8 cellular contexts compared by ENCODE assay signal in the genomic region with DNA sequence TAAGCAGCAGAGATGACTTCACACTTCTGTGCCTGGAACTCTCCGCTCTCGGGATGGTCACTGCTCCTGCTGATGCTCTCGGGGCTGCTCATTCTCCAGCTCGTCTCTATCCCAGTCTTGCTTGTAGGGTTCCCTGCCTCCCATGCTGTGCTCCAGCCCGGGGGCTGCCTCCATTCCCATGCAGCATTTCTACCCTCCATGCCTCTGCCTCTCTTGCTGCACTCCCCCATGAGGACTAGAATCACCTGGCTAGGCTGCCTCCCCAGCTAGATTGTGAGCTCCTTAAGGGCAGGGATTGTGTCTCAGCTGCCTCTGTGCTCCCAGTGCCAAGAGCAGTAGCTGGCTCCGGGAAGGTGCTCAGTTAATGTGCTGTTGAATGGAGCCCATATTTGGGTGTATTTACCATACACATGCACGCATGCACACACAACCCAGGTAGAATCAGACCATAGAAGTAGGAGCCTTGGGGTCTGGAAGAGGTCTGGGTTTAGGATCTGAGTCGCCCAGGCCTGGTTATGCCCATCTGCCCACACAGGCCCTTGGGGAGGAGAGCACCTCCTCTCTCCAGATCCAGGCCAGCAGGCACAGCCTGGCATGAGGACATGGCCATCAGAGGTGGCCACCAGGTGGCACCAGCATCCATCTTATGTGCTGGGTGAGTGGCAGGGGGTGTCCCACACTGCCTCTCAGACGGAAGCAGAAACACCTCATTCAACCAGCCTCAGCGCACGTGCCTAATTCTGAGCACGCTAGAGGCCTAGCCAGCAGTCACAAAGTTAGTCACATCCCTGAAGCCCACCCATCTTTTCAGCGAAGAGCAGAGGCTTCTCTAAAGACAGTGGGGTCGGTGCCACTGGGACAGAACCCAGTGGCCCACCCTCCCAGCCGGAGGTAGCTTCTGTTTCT. TPM values are rescaled to one million over a fixed set of nuclear protein-coding genes. Genes with fewer than 3 reads are reported as not detected.
A peak's percentile ranks its signal among the peaks of the same experiment; 100 is the strongest.
DNase-seq lines count a peak whose midpoint lies in the region; ATAC-seq and TF ChIP-seq lines count a peak whose summit lies in the region.

No MANE protein-coding gene starts in this region.

- peak; percentile 63 for DNase-seq in GM06990 (ENCODE audit: extremely low read depth, insufficient read length)
- peak; percentile 76 for DNase-seq in HFFc6
- DNase-seq in NCI-H1105 (lab: John Stamatoyannopoulos, UW), result peak; percentile 53
- peak; percentile 88 for DNase-seq in adipocyte (ENCODE audit: low read depth)
- peak; percentile 89 for DNase-seq in left cardiac atrium
- peak; percentile 91 for DNase-seq in sigmoid colon
- DNase-seq in NCI-H1048 (lab: John Stamatoyannopoulos, UW), result no peak

- H3K4me1 ChIP-seq in adipocyte (ENCODE audit: control insufficient read depth, insufficient read depth, low read length) (no peaks in the 10 kb centered on the region), sigmoid colon (peaks cover 0 to 34% (median 27%) of the 10 kb centered on the region in 4 donors)

- no peak overlapping the region for H3K4me3 ChIP-seq in GM06990 (replicated peaks; ENCODE audit: low read depth, low read length)
- no peak overlapping the region for H3K4me3 ChIP-seq in adipocyte (ENCODE audit: low read length)
- H3K4me3 ChIP-seq in sigmoid colon, result no peak overlapping the region

- no peak overlapping the region for H3K27ac ChIP-seq in sigmoid colon

- H3K36me3 ChIP-seq in GM06990 (ENCODE audit: control insufficient read depth, insufficient read depth, low read length) (peaks cover 27% of the 10 kb centered on the region), adipocyte (ENCODE audit: control insufficient read depth, insufficient read depth, low read length, severe bottlenecking) (peaks cover 47% of the 10 kb centered on the region), sigmoid colon (peaks cover 21 to 58% (median 36%) of the 10 kb centered on the region in 4 donors)

- peak; percentile 69 to 82 for ATAC-seq in left cardiac atrium

- H3K27me3 Mint-ChIP-seq in HFFc6 (ENCODE audit: insufficient read depth), result no peaks in the 10 kb centered on the region
- no peaks in the 10 kb centered on the region for H3K27me3 Mint-ChIP-seq in T-helper 1 cell treated with Interleukin-12 subunit alpha and Interleukin-12 subunit beta and Interleukin-4 antibody, amounts not matched to agents 30 μg/mL and 1 μg/mL, for 36 hours (ENCODE audit: low read depth)

- peaks cover 5% of the 10 kb centered on the region for H3K36me3 Mint-ChIP-seq in HFFc6 (ENCODE audit: low read depth)
- H3K36me3 Mint-ChIP-seq in T-helper 1 cell treated with Interleukin-12 subunit alpha and Interleukin-12 subunit beta and Interleukin-4 antibody, amounts not matched to agents 30 μg/mL and 1 μg/mL, for 36 hours (ENCODE audit: low read depth), result peaks cover 25% of the 10 kb centered on the region

- no peak overlapping the region for H3K4me3 Mint-ChIP-seq in HFFc6
- H3K4me3 Mint-ChIP-seq in T-helper 1 cell treated with Interleukin-12 subunit alpha and Interleukin-12 subunit beta and Interleukin-4 antibody, amounts not matched to agents 30 μg/mL and 1 μg/mL, for 36 hours, result no peak overlapping the region

- TF ChIP-seq EP300 in sigmoid colon (IDR thresholded peaks at IDR 0.05), result no peak

- no peak overlapping the region for H3K9ac ChIP-seq in adipocyte (ENCODE audit: low read length)

- no peaks in the 10 kb centered on the region for H3K9me3 Mint-ChIP-seq in HFFc6
- H3K9me3 Mint-ChIP-seq in T-helper 1 cell treated with Interleukin-12 subunit alpha and Interleukin-12 subunit beta and Interleukin-4 antibody, amounts not matched to agents 30 μg/mL and 1 μg/mL, for 36 hours, result no peaks in the 10 kb centered on the region

- H3K9me3 ChIP-seq in adipocyte (ENCODE audit: control insufficient read depth, low read length) (no peaks in the 10 kb centered on the region), sigmoid colon (no peaks in the 10 kb centered on the region)

- TF ChIP-seq POLR2A in sigmoid colon (IDR thresholded peaks at IDR 0.05), result no peak

- peaks cover 16% of the 10 kb centered on the region for H3K4me1 Mint-ChIP-seq in HFFc6 (ENCODE audit: low read depth)
- H3K4me1 Mint-ChIP-seq in T-helper 1 cell treated with Interleukin-12 subunit alpha and Interleukin-12 subunit beta and Interleukin-4 antibody, amounts not matched to agents 30 μg/mL and 1 μg/mL, for 36 hours (ENCODE audit: low read depth), result peaks cover 19% of the 10 kb centered on the region

- H3K27ac Mint-ChIP-seq in HFFc6, result peak overlapping the region; percentile 76
- peak overlapping the region; percentile 70 for H3K27ac Mint-ChIP-seq in T-helper 1 cell treated with Interleukin-12 subunit alpha and Interleukin-12 subunit beta and Interleukin-4 antibody, amounts not matched to agents 30 μg/mL and 1 μg/mL, for 36 hours

- intact Hi-C loops in left cardiac atrium (cut with DNase I) (loop anchor here in 1 of 2 donors (10.0 kb wide), 1 partner anchor 355 kb away; a partner anchor contains a TSS), sigmoid colon (cut with DNase I) (loop anchor here (1.0 to 5.0 kb wide), 3 partner anchors 11 to 347 kb away; no protein-coding TSS in a partner anchor)

- peak; percentile 85 for TF ChIP-seq CTCF in GM06990 (IDR thresholded peaks at IDR 0.05; ENCODE audit: insufficient read depth, low read length, poor library complexity, severe bottlenecking)
- peak; percentile 97 for TF ChIP-seq CTCF in HFFc6 (IDR thresholded peaks at IDR 0.05)
- TF ChIP-seq CTCF in sigmoid colon (IDR thresholded peaks at IDR 0.05), result peak; percentile 79 to 88 (median 88)

- H3K27me3 ChIP-seq in GM06990 (replicated peaks; ENCODE audit: control insufficient read depth, insufficient read depth, low read length), result no peaks in the 10 kb centered on the region
- H3K27me3 ChIP-seq in adipocyte (replicated peaks; ENCODE audit: control insufficient read depth, insufficient read depth, low read length), result no peaks in the 10 kb centered on the region
- H3K27me3 ChIP-seq in sigmoid colon, result no peaks in the 10 kb centered on the region

- WGBS in sigmoid colon, 2 donors, result 61 to 65% methylated on average over 15 of the region's 15 CpGs

RNA-seq across cellular contexts. Expression of a gene that starts 9.3 kb away (rescaled TPM):
- 10 to 100 TPM; 24.1 to 29.7 (median 28.7) TPM for total RNA-seq in HFFc6 (2021; fragmentation: NEBNext Ultra II Directional; extraction: Animal tissue kit (Norgen Biotek cat#: 25700))
- total RNA-seq in left cardiac atrium (10 to 100 TPM; 30.8 to 44.0 TPM), sigmoid colon (10 to 100 TPM; 13.6 to 31.3 (median 16.8) TPM)
- 10 to 100 TPM; 16.9 to 28.5 (median 18.0) TPM for polyA plus RNA-seq in sigmoid colon

RNA-seq across cellular contexts. Expression of a gene that starts 11.6 kb away (rescaled TPM):
- total RNA-seq in HFFc6 (2021; fragmentation: NEBNext Ultra II Directional; extraction: Animal tissue kit (Norgen Biotek cat#: 25700)), result 10 to 100 TPM; 31.3 to 36.6 (median 35.3) TPM
- total RNA-seq in left cardiac atrium (10 to 100 TPM; 42.0 to 48.8 TPM), sigmoid colon (10 to 100 TPM; 28.8 to 41.8 (median 35.4) TPM)
- polyA plus RNA-seq in sigmoid colon, result 10 to 100 TPM; 14.4 to 79.0 (median 20.3) TPM

RNA-seq across cellular contexts. Expression of a gene that starts 12.8 kb away (rescaled TPM):
- 1 to 10 TPM; 1.9 to 4.3 (median 3.0) TPM for total RNA-seq in HFFc6 (2021; fragmentation: NEBNext Ultra II Directional; extraction: Animal tissue kit (Norgen Biotek cat#: 25700))
- 10 to 100 TPM in 1 of 2 donors, 1 to 10 TPM in 1; 8.1 to 10.5 TPM for total RNA-seq in left cardiac atrium
- 10 to 100 TPM in 1 of 4 donors, 1 to 10 TPM in 3; 5.4 to 17.2 (median 6.2) TPM for total RNA-seq in sigmoid colon
- 1 to 10 TPM; 1.6 to 5.2 (median 3.0) TPM for polyA plus RNA-seq in sigmoid colon

RNA-seq across cellular contexts. Expression of a gene that starts 13.3 kb away (rescaled TPM):
- 1 to 10 TPM; 6.4 to 9.8 (median 7.0) TPM for total RNA-seq in HFFc6 (2021; fragmentation: NEBNext Ultra II Directional; extraction: Animal tissue kit (Norgen Biotek cat#: 25700))
- total RNA-seq in left cardiac atrium (10 to 100 TPM in 1 of 2 donors, 1 to 10 TPM in 1; 8.3 to 11.6 TPM), sigmoid colon (10 to 100 TPM in 1 of 4 donors, 1 to 10 TPM in 3; 4.1 to 10.8 (median 6.7) TPM)
- 10 to 100 TPM in 1 of 3 donors, 1 to 10 TPM in 2; 4.9 to 10.3 (median 5.4) TPM for polyA plus RNA-seq in sigmoid colon

RNA-seq across cellular contexts. Expression of a gene that starts 42.6 kb away (rescaled TPM):
- 1 to 10 TPM; 4.6 to 6.1 (median 5.4) TPM for total RNA-seq in HFFc6 (2021; fragmentation: NEBNext Ultra II Directional; extraction: Animal tissue kit (Norgen Biotek cat#: 25700))
- 10 to 100 TPM; 67.0 to 82.1 TPM for total RNA-seq in left cardiac atrium
- total RNA-seq in sigmoid colon, result 10 to 100 TPM; 23.9 to 94.4 (median 35.1) TPM
- 1 to 10 TPM in 2 of 3 donors, under 1 TPM in 1; 0.23 to 4.9 (median 3.0) TPM for polyA plus RNA-seq in sigmoid colon
